In the genomic region with DNA sequence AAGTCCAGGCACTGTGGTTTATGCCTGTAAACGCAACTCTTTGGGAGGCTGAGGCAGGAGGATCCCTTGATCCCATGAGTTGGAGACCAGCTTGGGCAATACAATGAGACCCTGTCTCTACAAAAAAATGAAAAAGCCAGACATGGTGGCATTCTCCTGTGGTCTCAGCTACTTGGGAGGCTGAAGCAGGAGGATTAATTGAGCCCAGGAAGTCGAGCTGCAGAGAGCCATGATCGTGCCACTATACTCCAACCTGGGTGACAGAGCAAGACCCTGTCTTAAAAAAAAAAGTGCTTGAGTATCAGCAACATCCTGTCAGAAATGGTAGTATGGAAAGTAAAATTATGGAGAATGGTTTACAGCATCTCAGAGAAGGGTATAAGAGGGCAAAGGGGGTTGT, we compare ENCODE assay signal across 22 cellular contexts. TPM values are rescaled to one million over a fixed set of nuclear protein-coding genes. Genes with fewer than 3 reads are reported as not detected.
DNase-seq lines count a peak whose midpoint lies in the region; ATAC-seq lines count a peak whose summit lies in the region.
"Had no signal": no experiment of that assay in that cellular context is flagged by ENCODE, and none has a peak within 500 bp of the region (broad histone marks: within the 10 kb centered on the region; RNA-seq: fewer than 3 reads in every experiment).

No MANE protein-coding gene starts in this region.

- H3K9me3 Mint-ChIP-seq in CD8-positive, alpha-beta memory T cell = peaks cover 0 to 2% (median 0%) of the 10 kb centered on the region in 5 donors
- H3K9me3 Mint-ChIP-seq in activated CD4-positive, alpha-beta memory T cell treated with anti-CD3 and anti-CD28 coated beads, Interleukin-2, amount 10 ng/mL, durations not matched to agents 7 days and 5 days = peaks cover 5% of the 10 kb centered on the region
- H3K9me3 Mint-ChIP-seq in memory B cell = peaks cover 3% of the 10 kb centered on the region

- no peak overlapping the region for H3K18ac ChIP-seq in neuronal stem cell (ENCODE audit: low read length)

- peaks cover 0 to 6% of the 10 kb centered on the region in 2 donors for H3K27me3 Mint-ChIP-seq in CD8-positive, alpha-beta memory T cell
- H3K27me3 Mint-ChIP-seq in activated CD4-positive, alpha-beta memory T cell treated with anti-CD3 and anti-CD28 coated beads, Interleukin-2, amount 10 ng/mL, durations not matched to agents 7 days and 5 days = no peaks in the 10 kb centered on the region
- H3K27me3 Mint-ChIP-seq in memory B cell = no peaks in the 10 kb centered on the region

- H2BK120ac ChIP-seq in neuronal stem cell (ENCODE audit: low read depth, low read length) = no peak overlapping the region

- peaks cover 0 to 17% (median 0%) of the 10 kb centered on the region in 11 experiments; a peak in 5 of 22 replicates for H3K9me3 ChIP-seq in BLaER1 treated with 17β-estradiol and CSF1 and Interleukin-3, amounts not matched to agents 10 nM and 100 nM (replicated peaks in 1 of 11)
- no peaks in the 10 kb centered on the region for H3K9me3 ChIP-seq in CD8-positive, alpha-beta memory T cell (ENCODE audit: low read length)
- H3K9me3 ChIP-seq in GM23248 (ENCODE audit: low read depth) (no peaks in the 10 kb centered on the region), neuronal stem cell (replicated peaks in 1 of 2; ENCODE audit: control insufficient read depth in 2 of 2, insufficient read depth in 1 of 2, low read depth in 1 of 2, low read length in 2 of 2) (peaks cover 0 to 2% of the 10 kb centered on the region in 2 donors)
- H3K9me3 ChIP-seq: breast epithelium, HAP-1, left ventricle myocardium inferior, psoas muscle had no signal

- peak overlapping the region in 2 of 11 experiments; percentile 5 to 66; a peak in 3 of 22 replicates for H3K9ac ChIP-seq in BLaER1 treated with 17β-estradiol and CSF1 and Interleukin-3, amounts not matched to agents 10 nM and 100 nM
- no peak overlapping the region for H3K9ac ChIP-seq in GM23248
- H3K9ac ChIP-seq in neuronal stem cell (ENCODE audit: low read depth, low read length, poor library complexity) = no peak overlapping the region

- peaks cover 80 to 94% (median 93%) of the 10 kb centered on the region in 3 donors for H3K4me1 Mint-ChIP-seq in CD8-positive, alpha-beta memory T cell
- H3K4me1 Mint-ChIP-seq in activated CD4-positive, alpha-beta memory T cell treated with anti-CD3 and anti-CD28 coated beads, Interleukin-2, amount 10 ng/mL, durations not matched to agents 7 days and 5 days = peaks cover 67% of the 10 kb centered on the region
- H3K4me1 Mint-ChIP-seq in memory B cell = peaks cover 61% of the 10 kb centered on the region

- peak overlapping the region; percentile 91 to 100 (median 99) for H3K27ac Mint-ChIP-seq in CD8-positive, alpha-beta memory T cell
- H3K27ac Mint-ChIP-seq in activated CD4-positive, alpha-beta memory T cell treated with anti-CD3 and anti-CD28 coated beads, Interleukin-2, amount 10 ng/mL, durations not matched to agents 7 days and 5 days = peak overlapping the region; percentile 86
- H3K27ac Mint-ChIP-seq in memory B cell = peak overlapping the region; percentile 99

- peak overlapping the region in 2 of 10 experiments; percentile 32 to 54; a peak in 1 of 20 replicates for H3K4me3 ChIP-seq in BLaER1 treated with 17β-estradiol and CSF1 and Interleukin-3, amounts not matched to agents 10 nM and 100 nM
- H3K4me3 ChIP-seq in CD8-positive, alpha-beta memory T cell (ENCODE audit: low read length) = peak overlapping the region; percentile 57
- H3K4me3 ChIP-seq in GM23248 (no peak overlapping the region), neuronal stem cell (ENCODE audit: low read length in 2 of 2) (no peak overlapping the region)
- H3K4me3 ChIP-seq: breast epithelium, HAP-1, left ventricle myocardium inferior, psoas muscle, SK-N-MC, tibial nerve had no signal

- H3K27ac ChIP-seq in BLaER1 treated with 17β-estradiol and CSF1 and Interleukin-3, amounts not matched to agents 10 nM and 100 nM = peak overlapping the region; percentile 18 to 78 (median 68); a peak in 17 of 22 replicates
- peak overlapping the region; percentile 81 for H3K27ac ChIP-seq in CD8-positive, alpha-beta memory T cell (ENCODE audit: low read depth, low read length)
- H3K27ac ChIP-seq in GM23248 = no peak overlapping the region
- no peak overlapping the region for H3K27ac ChIP-seq in neuronal stem cell (replicated peaks; ENCODE audit: low read length)
- H3K27ac ChIP-seq: breast epithelium, left ventricle myocardium inferior, psoas muscle, SK-N-MC had no signal

- H3K4me2 ChIP-seq in BLaER1 treated with 17β-estradiol and CSF1 and Interleukin-3, amounts not matched to agents 10 nM and 100 nM = peak overlapping the region; percentile 67 to 100 (median 87)
- H3K4me2 ChIP-seq in GM23248 (ENCODE audit: unreplicated experiment) = no peak overlapping the region
- no peak overlapping the region for H3K4me2 ChIP-seq in neuronal stem cell (ENCODE audit: insufficient read depth, low read length, poor library complexity, severe bottlenecking)

- peaks cover 86 to 100% (median 99%) of the 10 kb centered on the region in 11 experiments for H4K20me1 ChIP-seq in BLaER1 treated with 17β-estradiol and CSF1 and Interleukin-3, amounts not matched to agents 10 nM and 100 nM
- H4K20me1 ChIP-seq in GM23248 (ENCODE audit: insufficient read depth) = 0 out of 2 replicates have a peak, but pooled peaks cover 4% of the 10 kb centered on the region

- DNase-seq in CD8-positive, alpha-beta memory T cell = no peak
- DNase-seq in activated CD4-positive, alpha-beta memory T cell treated with anti-CD3 and anti-CD28 coated beads, Interleukin-2, amount 10 ng/mL, durations not matched to agents 7 days and 5 days = no peak
- DNase-seq in memory B cell (ENCODE audit: low spot score in 2 of 2) (no peak), GM23248 (no peak), NCI-H1092 (lab: John Stamatoyannopoulos, UW) (no peak), neuronal stem cell (ENCODE audit: low spot score) (no peak)
- DNase-seq: dermis blood vessel endothelial cell, DMS 273 treated with DMSO at 0.1 percent for 48 hours, KBM-7, left ventricle myocardium inferior, NCI-H1048, NCI-H2107, NCI-H526, PC-3, psoas muscle, small intestine had no signal

- H3K27me3 ChIP-seq in BLaER1 treated with 17β-estradiol and CSF1 and Interleukin-3, amounts not matched to agents 10 nM and 100 nM = no peaks in the 10 kb centered on the region
- H3K27me3 ChIP-seq in CD8-positive, alpha-beta memory T cell (ENCODE audit: insufficient read depth, low read length, poor library complexity, severe bottlenecking) = no peaks in the 10 kb centered on the region
- H3K27me3 ChIP-seq in GM23248 (replicated peaks; ENCODE audit: insufficient read depth) (no peaks in the 10 kb centered on the region), neuronal stem cell (ENCODE audit: control insufficient read depth in 3 of 3, insufficient read depth in 3 of 3, low read depth in 1 of 3, low read length in 3 of 3) (no peaks in the 10 kb centered on the region)
- H3K27me3 ChIP-seq: breast epithelium, tibial nerve had no signal

- H3K79me1 ChIP-seq in neuronal stem cell (ENCODE audit: low read depth, low read length) = no peaks in the 10 kb centered on the region

- H4K91ac ChIP-seq in neuronal stem cell (ENCODE audit: low read depth, low read length, poor library complexity) = no peak overlapping the region

- H3K23ac ChIP-seq in neuronal stem cell (ENCODE audit: low read depth, low read length, poor library complexity) = no peak overlapping the region

- H3K9me2 ChIP-seq in GM23248 (ENCODE audit: insufficient read depth) = no peaks in the 10 kb centered on the region

- ATAC-seq in memory B cell (ENCODE audit: low read depth) (no peak), HG03432 (IDR thresholded peaks at IDR 0.05; ENCODE audit: unreplicated experiment) (no peak)
- ATAC-seq: PC-3, psoas muscle had no signal

- no peak overlapping the region for H2AK5ac ChIP-seq in neuronal stem cell (ENCODE audit: low read depth, low read length)

- H3K4ac ChIP-seq in neuronal stem cell (ENCODE audit: low read length) = no peak overlapping the region

- H3K36me3 ChIP-seq in BLaER1 treated with 17β-estradiol and CSF1 and Interleukin-3, amounts not matched to agents 10 nM and 100 nM = peaks cover 68 to 99% (median 92%) of the 10 kb centered on the region in 11 experiments
- peaks cover 6% of the 10 kb centered on the region for H3K36me3 ChIP-seq in CD8-positive, alpha-beta memory T cell (ENCODE audit: insufficient read depth, low read length)
- H3K36me3 ChIP-seq in GM23248 (ENCODE audit: low read depth) = no peaks in the 10 kb centered on the region
- H3K36me3 ChIP-seq in neuronal stem cell (replicated peaks in 1 of 2; ENCODE audit: control insufficient read depth in 2 of 2, insufficient read depth in 2 of 2, low read length in 2 of 2) = no peaks in the 10 kb centered on the region
- H3K36me3 ChIP-seq: breast epithelium, HAP-1, left ventricle myocardium inferior, tibial nerve had no signal

- no peak overlapping the region for H3K14ac ChIP-seq in neuronal stem cell (ENCODE audit: low read length)

- H3K79me2 ChIP-seq in GM23248 (ENCODE audit: insufficient read depth) = peaks cover 97% of the 10 kb centered on the region

- POLR2A ChIA-PET in CD8-positive, alpha-beta memory T cell (lab: Charles Lee) = interaction anchor here (1.1 to 3.2 kb wide), 3 partner anchors 11 to 54 kb away, joined by 3 to 16 read pairs (median 3); partner anchors contain the start of gene APBB1IP
- POLR2A ChIA-PET in activated CD4-positive, alpha-beta memory T cell treated with anti-CD3 and anti-CD28 coated beads, Interleukin-2, amount 10 ng/mL, durations not matched to agents 7 days and 5 days (lab: Charles Lee) = interaction anchor here (1.1 to 1.7 kb wide), 4 partner anchors 9 to 25 kb away, joined by 3 to 10 read pairs (median 4); partner anchors contain the start of gene APBB1IP

- 0 out of 2 replicates have a peak, but pooled peaks cover 3% of the 10 kb centered on the region for H3F3A ChIP-seq in GM23248 (ENCODE audit: insufficient read depth)

- no peak overlapping the region for H2BK5ac ChIP-seq in neuronal stem cell (ENCODE audit: low read length)

- H3K36me3 Mint-ChIP-seq in CD8-positive, alpha-beta memory T cell = peaks cover 4 to 48% (median 13%) of the 10 kb centered on the region in 3 donors
- peaks cover 63% of the 10 kb centered on the region for H3K36me3 Mint-ChIP-seq in activated CD4-positive, alpha-beta memory T cell treated with anti-CD3 and anti-CD28 coated beads, Interleukin-2, amount 10 ng/mL, durations not matched to agents 7 days and 5 days (ENCODE audit: low read depth)
- peaks cover 20% of the 10 kb centered on the region for H3K36me3 Mint-ChIP-seq in memory B cell

- H2BK15ac ChIP-seq in neuronal stem cell (ENCODE audit: low read length) = no peak overlapping the region

- in situ Hi-C loops in GM23248 (cut with MboI) = no loop called here

- peaks cover 67 to 99% (median 79%) of the 10 kb centered on the region in 10 experiments for H3K4me1 ChIP-seq in BLaER1 treated with 17β-estradiol and CSF1 and Interleukin-3, amounts not matched to agents 10 nM and 100 nM
- peaks cover 86% of the 10 kb centered on the region for H3K4me1 ChIP-seq in CD8-positive, alpha-beta memory T cell (ENCODE audit: insufficient read depth, low read length)
- peaks cover 10% of the 10 kb centered on the region; the same call in 1 of the 2 replicates for H3K4me1 ChIP-seq in GM23248 (ENCODE audit: insufficient read depth)
- no peaks in the 10 kb centered on the region for H3K4me1 ChIP-seq in neuronal stem cell (ENCODE audit: control insufficient read depth in 2 of 2, insufficient read depth in 1 of 2, low read depth in 1 of 2, low read length in 2 of 2)
- H3K4me1 ChIP-seq: breast epithelium, HAP-1, left ventricle myocardium inferior, psoas muscle had no signal

- H2AFZ ChIP-seq in GM23248 (no peak overlapping the region), neuronal stem cell (ENCODE audit: low read length) (no peak overlapping the region)

- no peak overlapping the region for H2BK12ac ChIP-seq in neuronal stem cell (ENCODE audit: low read length)

- no peak overlapping the region for H4K8ac ChIP-seq in neuronal stem cell (ENCODE audit: low read depth, low read length)

- CTCF ChIA-PET in CD8-positive, alpha-beta memory T cell (lab: Charles Lee) = interaction anchor here (0.6 to 2.1 kb wide), 5 partner anchors 17 to 54 kb away, joined by 3 to 4 read pairs (median 3); no protein-coding TSS in a partner anchor
- CTCF ChIA-PET in activated CD4-positive, alpha-beta memory T cell treated with anti-CD3 and anti-CD28 coated beads, Interleukin-2, amount 10 ng/mL, durations not matched to agents 7 days and 5 days (lab: Charles Lee) = interaction anchor here (1.4 kb wide), 1 partner anchor 18 kb away, joined by 7 read pairs; no protein-coding TSS in a partner anchor

- peak overlapping the region; percentile 72 to 89 (median 79) for H3K4me3 Mint-ChIP-seq in CD8-positive, alpha-beta memory T cell
- no peak overlapping the region for H3K4me3 Mint-ChIP-seq in activated CD4-positive, alpha-beta memory T cell treated with anti-CD3 and anti-CD28 coated beads, Interleukin-2, amount 10 ng/mL, durations not matched to agents 7 days and 5 days
- H3K4me3 Mint-ChIP-seq in memory B cell = peak overlapping the region; percentile 15

- 58 to 70% methylated on average over 3 of the region's 3 CpGs for WGBS in GM23248 (ENCODE audit: low coverage in 1 of 2, low lambda C conversion rate in 2 of 2, missing lambda C conversion rate in 2 of 2), 2 experiments
- WGBS in neuronal stem cell (ENCODE audit: extremely low coverage in 2 of 2, insufficient read length in 2 of 2, insufficient replicate concordance in 1 of 2), 2 donors = no CpG with 5 or more reads among the region's 3 CpGs

RNA-seq across cellular contexts. Expression of gene APBB1IP, which starts 11.6 kb away (rescaled TPM):
- total RNA-seq in CD8-positive, alpha-beta memory T cell = 10 to 100 TPM; 47.7 to 48.9 TPM
- polyA plus RNA-seq in CD8-positive, alpha-beta memory T cell = 72.3 TPM
- total RNA-seq in activated CD4-positive, alpha-beta memory T cell treated with anti-CD3 and anti-CD28 coated beads, Interleukin-2, amount 10 ng/mL, durations not matched to agents 7 days and 5 days = 10 to 100 TPM; 80.9 to 82.2 TPM
- 7.3 and 9.4 TPM in 2 replicates for total RNA-seq in GM23248 (2014; rRNA removed; shearing (Covaris generic))
- 25.0 and 25.1 TPM in 2 replicates for polyA plus RNA-seq in GM23248 (2016; fragmentation: Nextera tagmentation; extraction: Ambion mirVana)
- polyA plus RNA-seq in neuronal stem cell (2013, experiment 1 of 2) = not detected
- polyA plus RNA-seq in neuronal stem cell (2013, experiment 2 of 2) = 0.01 TPM
- total RNA-seq: PC-3 had no signal

Comparison
In these comparisons a context has a peak if more than half of its experiments do, and no peak if none do; other contexts are left out.
1. H3K27ac ChIP-seq: peak in BLaER1 treated with 17β-estradiol and CSF1 and Interleukin-3, amounts not matched to agents 10 nM and 100 nM (11 of 11) and CD8-positive, alpha-beta memory T cell (single experiment); none in GM23248 (single experiment) and neuronal stem cell (single experiment).
2. H3K4me2 ChIP-seq: peak in BLaER1 treated with 17β-estradiol and CSF1 and Interleukin-3, amounts not matched to agents 10 nM and 100 nM (11 of 11); none in GM23248 (single experiment) and neuronal stem cell (single experiment).
3. Peak in every context shown above with its lines, with median percentiles within 50 percentile points of each other: H3K27ac Mint-ChIP-seq.